ENCODE assay signal across 17 cellular contexts in the genomic region with DNA sequence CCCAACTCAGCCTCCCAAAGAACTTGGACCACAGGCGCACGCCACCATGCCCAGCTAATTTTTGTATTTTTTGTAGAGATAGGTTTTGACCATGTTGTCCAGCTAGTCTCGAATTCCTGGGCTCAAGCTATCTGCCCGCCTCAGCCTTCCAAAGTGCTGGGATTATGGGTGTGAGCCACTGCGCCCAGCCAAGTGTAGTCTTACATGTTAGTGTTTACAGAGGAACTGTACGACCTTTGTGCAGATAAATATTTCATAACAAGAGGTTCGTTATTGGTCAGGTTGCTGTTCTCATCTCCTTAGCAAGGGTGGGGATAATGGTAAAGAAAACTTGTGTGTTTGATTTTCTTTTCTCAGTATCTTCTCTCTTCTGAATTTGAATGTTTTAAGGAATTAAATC. TPM values are rescaled to one million over a fixed set of nuclear protein-coding genes. Genes with fewer than 3 reads are reported as not detected.
DNase-seq lines count a peak whose midpoint lies in the region; ATAC-seq, FAIRE-seq and TF ChIP-seq lines count a peak whose summit lies in the region.
"Had no signal": no experiment of that assay in that cellular context is flagged by ENCODE, and none has a peak within 500 bp of the region (broad histone marks: within the 10 kb centered on the region; RNA-seq: fewer than 3 reads in every experiment).

No MANE protein-coding gene starts in this region.

- H3K4me3 Mint-ChIP-seq in T-helper 17 cell: no peak overlapping the region
- H3K4me3 Mint-ChIP-seq: CD4-positive, alpha-beta memory T cell had no signal

- TF ChIP-seq POLR2A in HepG2 (IDR thresholded peaks at IDR 0.05; ENCODE audit: insufficient read depth in 1 of 2, low read depth in 2 of 2, low read length in 2 of 2): no peak

- H3K9me3 ChIP-seq in T-helper 17 cell (ENCODE audit: control insufficient read depth, low read length, poor library complexity, severe bottlenecking) (no peaks in the 10 kb centered on the region), HepG2 (ENCODE audit: low read length) (no peaks in the 10 kb centered on the region), small intestine (ENCODE audit: control insufficient read depth, low read depth) (no peaks in the 10 kb centered on the region)
- H3K9me3 ChIP-seq: HAP-1 had no signal

- no peak for ATAC-seq in T-helper 17 cell
- peak; percentile 48 for ATAC-seq in HepG2
- ATAC-seq in HG03565 (IDR thresholded peaks at IDR 0.05; ENCODE audit: unreplicated experiment): no peak

- no peaks in the 10 kb centered on the region for H3K27me3 Mint-ChIP-seq in T-helper 17 cell
- H3K27me3 Mint-ChIP-seq: CD4-positive, alpha-beta memory T cell had no signal

- no peaks in the 10 kb centered on the region for H4K20me1 ChIP-seq in HepG2 (ENCODE audit: insufficient read depth, low read length)

- H3K36me3 ChIP-seq in HepG2 (replicated peaks in 1 of 2; ENCODE audit: control insufficient read depth in 1 of 2, insufficient read depth in 2 of 2, low read length in 2 of 2) (peaks cover 2 to 19% of the 10 kb centered on the region in 2 experiments; a peak in 4 of 5 replicates), small intestine (ENCODE audit: control insufficient read depth in 2 of 2, insufficient read depth in 2 of 2, low read length in 2 of 2) (peaks cover under 1 to 2% of the 10 kb centered on the region in 2 donors)

- no peaks in the 10 kb centered on the region for H3K4me1 Mint-ChIP-seq in T-helper 17 cell

- peak overlapping the region; percentile 16 for H3K27ac Mint-ChIP-seq in T-helper 17 cell

- no peak for DNase-seq in T-helper 17 cell
- peak; percentile 20 for DNase-seq in fibroblast of villous mesenchyme (ENCODE audit: low read depth)
- DNase-seq in HepG2 (ENCODE audit: low spot score): peak; percentile 42
- DNase-seq in small intestine: peak; percentile 74
- no peak for DNase-seq in coronary artery (ENCODE audit: low spot score)
- no peak for DNase-seq in HCEC 1CT
- DNase-seq in NCI-H1436 (lab: John Stamatoyannopoulos, UW): no peak
- DNase-seq: C1 segment of cervical spinal cord; Calu3; CD4-positive, alpha-beta memory T cell; COR-L47; DMS53; DMS79 treated with DMSO at 0.1 percent for 48 hours; GOT3 had no signal

- peaks cover 23% of the 10 kb centered on the region for H3K4me1 ChIP-seq in HepG2 (ENCODE audit: insufficient read depth, low read length)
- peaks cover 0 to 7% of the 10 kb centered on the region in 2 donors for H3K4me1 ChIP-seq in small intestine (ENCODE audit: control insufficient read depth in 2 of 2, insufficient read depth in 1 of 2, low read depth in 1 of 2, low read length in 1 of 2)
- H3K4me1 ChIP-seq: HAP-1 had no signal

- 55% methylated on average over 7 of the region's 7 CpGs for WGBS in HepG2 (ENCODE audit: low lambda C conversion rate)
- 45 to 73% (median 71%) methylated on average over 7 of the region's 7 CpGs for WGBS in small intestine, 3 donors

- no peak for TF ChIP-seq RAD21 in HepG2 (CRISPR knock-in tag; IDR thresholded peaks at IDR 0.05)

- POLR2A ChIA-PET in HepG2 (lab: Yijun Ruan, JAX): no interaction called here

- TF ChIP-seq EP300 in HepG2 (IDR thresholded peaks at IDR 0.05; ENCODE audit: low read depth in 2 of 2, low read length in 2 of 2) (no peak; a peak in 1 of 4 replicates), HepG2 (CRISPR knock-in tag; IDR thresholded peaks at IDR 0.05; ENCODE audit: borderline replicate concordance) (no peak)

- no peaks in the 10 kb centered on the region for H3K79me2 ChIP-seq in HepG2 (ENCODE audit: insufficient read depth, low read length)

- H3K36me3 Mint-ChIP-seq in T-helper 17 cell (ENCODE audit: low read depth): peaks cover 2% of the 10 kb centered on the region

- 0 out of 2 replicates have a peak overlapping the region, but pooled peaks have one; percentile 1 for H3K4me2 ChIP-seq in HepG2 (ENCODE audit: low read depth, low read length)

- TF ChIP-seq CTCF in fibroblast of villous mesenchyme (IDR thresholded peaks at IDR 0.05; ENCODE audit: insufficient read depth, low read depth, low read length) (no peak), HepG2 (CRISPR knock-in tag; IDR thresholded peaks at IDR 0.05) (no peak), coronary artery (IDR thresholded peaks at IDR 0.05) (no peak)

- intact Hi-C loops in HepG2 (cut with micrococcal nuclease; ENCODE audit: unreplicated experiment): no loop called here

- H3K27me3 ChIP-seq in HepG2 (ENCODE audit: control insufficient read depth in 1 of 2, insufficient read depth in 2 of 2, low read length in 2 of 2): no peaks in the 10 kb centered on the region; a peak in 1 of 5 replicates
- H3K27me3 ChIP-seq in small intestine (ENCODE audit: control insufficient read depth in 2 of 2, insufficient read depth in 2 of 2, low read length in 2 of 2): no peaks in the 10 kb centered on the region

- FAIRE-seq in HepG2 (lab: Jason Lieb, UNC): no peak
- no peak for FAIRE-seq in small intestine (lab: Jason Lieb, UNC)
- FAIRE-seq: GM12892 had no signal

- CTCF ChIA-PET in HepG2 (lab: Yijun Ruan, JAX; ENCODE audit: low intra/inter-chr PET ratio, low total read pairs): no interaction called here

- H2AFZ ChIP-seq in HepG2 (ENCODE audit: low read length): no peak overlapping the region

- H3K4me3 ChIP-seq in fibroblast of villous mesenchyme (ENCODE audit: low read depth, low read length) (no peak overlapping the region), HepG2 (replicated peaks in 1 of 3; ENCODE audit: insufficient read depth in 1 of 3, low read depth in 2 of 3, low read length in 3 of 3) (no peak overlapping the region), small intestine (ENCODE audit: low read depth in 1 of 2, low read length in 2 of 2) (no peak overlapping the region), coronary artery (no peak overlapping the region)
- H3K4me3 ChIP-seq: HAP-1 had no signal

- in situ Hi-C loops in HepG2 (cut with HindIII; ENCODE audit: extremely low pct_ligation_motif_present, low pct_unique_long_range_greater_than_20kb): no loop called here

- BruUV-seq in HepG2 (replicated peaks; lab: Mats Ljungman, UMichigan): no TSS peak

- H3K27ac ChIP-seq in HepG2 (ENCODE audit: extremely low read length, insufficient read depth, low read length) (peak overlapping the region; percentile 35), small intestine (ENCODE audit: low read depth in 1 of 2, low read length in 1 of 2) (no peak overlapping the region), coronary artery (no peak overlapping the region)

- no peak overlapping the region for H3K9ac ChIP-seq in HepG2 (ENCODE audit: insufficient read depth, low read depth, low read length)

TF ChIP-seq in HepG2, 621 proteins besides CTCF, POLR2A, EP300 and RAD21 (continues in another document):
- TF ChIP-seq HOXA3 (CRISPR knock-in tag; IDR thresholded peaks at IDR 0.05): no peak; the same call in 1 of the 2 replicates
- TF ChIP-seq ZNF552 (CRISPR knock-in tag; IDR thresholded peaks at IDR 0.05; ENCODE audit: borderline replicate concordance): no peak
- peak; percentile 89 for TF ChIP-seq PPARG (CRISPR knock-in tag; conservative IDR thresholded peaks at IDR 0.05)
- peak; percentile 21; the same call in 1 of the 2 replicates for TF ChIP-seq SALL1 (CRISPR knock-in tag; IDR thresholded peaks at IDR 0.05)
- no peak for TF ChIP-seq ZNF781 (CRISPR knock-in tag; IDR thresholded peaks at IDR 0.05; ENCODE audit: borderline replicate concordance, not compliant biosample characterization)
- TF ChIP-seq SIX4 (CRISPR knock-in tag; IDR thresholded peaks at IDR 0.05): peak; percentile 63; the same call in 1 of the 2 replicates

RNA-seq across cellular contexts. Expression of a gene that starts 46.5 kb away (rescaled TPM):
- total RNA-seq in T-helper 17 cell (10 to 100 TPM; 24.1 to 25.3 TPM), fibroblast of villous mesenchyme (69.3 and 76.4 TPM in 2 replicates), HepG2 (2016; rRNA removed; fragmentation: Illumina TruSeq; extraction: Trizol) (33.1 and 39.9 TPM in 2 replicates)
- total RNA-seq in HepG2 (2016; cell fraction: cytosol; rRNA removed; fragmentation: Illumina TruSeq; extraction: Trizol; ENCODE audit: low read depth): 9.4 and 10.0 TPM in 2 replicates
- 30.2 and 34.3 TPM in 2 replicates for total RNA-seq in HepG2 (2016; cell fraction: insoluble cytoplasmic fraction; rRNA removed; fragmentation: Illumina TruSeq; extraction: Trizol)
- total RNA-seq in HepG2 (2016; cell fraction: membrane; rRNA removed; fragmentation: Illumina TruSeq; extraction: Trizol): 30.2 and 31.0 TPM in 2 replicates
- 13.8 and 14.2 TPM in 2 replicates for total RNA-seq in HepG2 (2016; cell fraction: nucleus; rRNA removed; fragmentation: Illumina TruSeq; extraction: Trizol)
- polyA plus RNA-seq in HepG2 (2011; rRNA removed) (23.6 and 24.5 TPM in 2 replicates), small intestine (10 to 100 TPM; 18.1 to 30.4 (median 19.7) TPM)
- polyA plus RNA-seq in HepG2 (2011; cell fraction: cytosol; rRNA removed): 29.3 and 33.5 TPM in 2 replicates
- 13.3 and 15.1 TPM in 2 replicates for polyA plus RNA-seq in HepG2 (2011; cell fraction: nucleus; rRNA removed)
- 26.8 and 27.1 TPM in 2 replicates for polyA plus RNA-seq in HepG2 (2012)
- polyA plus RNA-seq in HepG2 (2016; cell fraction: cytosol; fragmentation: Illumina TruSeq; extraction: Trizol; ENCODE audit: low read depth): 7.0 and 8.2 TPM in 2 replicates
- polyA plus RNA-seq in HepG2 (2016; cell fraction: insoluble cytoplasmic fraction; fragmentation: Illumina TruSeq; extraction: Trizol; ENCODE audit: low read depth): 32.1 and 36.3 TPM in 2 replicates
- 22.0 and 22.5 TPM in 2 replicates for polyA plus RNA-seq in HepG2 (2016; cell fraction: membrane; fragmentation: Illumina TruSeq; extraction: Trizol; ENCODE audit: low read depth)
- polyA plus RNA-seq in HepG2 (2016; cell fraction: nucleus; fragmentation: Illumina TruSeq; extraction: Trizol; ENCODE audit: insufficient read depth, low read depth): 18.9 and 19.8 TPM in 2 replicates
- 27.4 and 36.7 TPM in 2 replicates for polyA minus RNA-seq in HepG2 (2011; rRNA and poly(A)+ RNA removed; ENCODE audit: low replicate concordance)
- polyA minus RNA-seq in HepG2 (2011; cell fraction: cytosol; rRNA and poly(A)+ RNA removed): 18.6 and 19.0 TPM in 2 replicates
- 17.0 and 17.4 TPM in 2 replicates for polyA minus RNA-seq in HepG2 (2011; cell fraction: nucleus; rRNA and poly(A)+ RNA removed)

Comparison
In these comparisons a context has a peak if more than half of its experiments do, and no peak if none do; other contexts are left out.
1. DNase-seq: peak in fibroblast of villous mesenchyme (single experiment), HepG2 (single experiment) and small intestine (single experiment); none in T-helper 17 cell (0 of 3), coronary artery (single experiment), HCEC 1CT (single experiment) and NCI-H1436 (single experiment).